In genomic region chr19:40445945-40446784, GRCh38 we compare ENCODE assay signal across 9 cellular contexts. TPM values are rescaled to one million over a fixed set of nuclear protein-coding genes. Genes with fewer than 3 reads are reported as not detected.
DNase-seq lines count a peak whose midpoint lies in the region; ATAC-seq and TF ChIP-seq lines count a peak whose summit lies in the region.
"Had no signal": no experiment of that assay in that cellular context is flagged by ENCODE, and none has a peak within 500 bp of the region (broad histone marks: within the 10 kb centered on the region; RNA-seq: fewer than 3 reads in every experiment).

No MANE protein-coding gene starts in this region.

- CTCF ChIA-PET in activated CD4-positive, alpha-beta memory T cell treated with anti-CD3 and anti-CD28 coated beads, Interleukin-2, amount 10 ng/mL, durations not matched to agents 7 days and 5 days (lab: Charles Lee) = no interaction called here
- CTCF ChIA-PET in activated CD4-positive, alpha-beta memory T cell treated with anti-CD3 and anti-CD28 coated beads for 36 hours (lab: Charles Lee) = interaction anchor here (1.5 kb wide), 1 partner anchor 25 kb away, joined by 4 read pairs; no protein-coding TSS in a partner anchor
- CTCF ChIA-PET in RWPE1 (lab: Yijun Ruan, JAX) = interaction anchor here (0.5 to 0.6 kb wide), 2 partner anchors 39 to 174 kb away, joined by 3 read pairs; no protein-coding TSS in a partner anchor

- no peak for ATAC-seq in stimulated activated memory B cell treated with anti-CD40 and anti-IgM and Interleukin-4, amounts not matched to agents 10 μg/mL and 1 μg/mL and 100 μg/mL, for 72 hours
- ATAC-seq in lower lobe of right lung = no peak

- DNase-seq in activated CD4-positive, alpha-beta memory T cell treated with anti-CD3 and anti-CD28 coated beads, Interleukin-2, amount 10 ng/mL, durations not matched to agents 7 days and 5 days = no peak
- no peak for DNase-seq in activated CD4-positive, alpha-beta memory T cell treated with anti-CD3 and anti-CD28 coated beads for 36 hours
- DNase-seq in RWPE1 (ENCODE audit: low spot score) = peak; percentile 54
- DNase-seq in hepatocyte (ENCODE audit: low spot score) = peak; percentile 87
- DNase-seq in lower lobe of right lung = no peak
- DNase-seq in dedifferentiated amniotic fluid mesenchymal stem cell (ENCODE audit: extremely low spot score) = no peak
- no peak for DNase-seq in activated CD8-positive, alpha-beta memory T cell treated with anti-CD3 and anti-CD28 coated beads, Interleukin-2, amount 50 U/mL, for 4 hours

- H3K9me3 Mint-ChIP-seq in activated CD4-positive, alpha-beta memory T cell treated with anti-CD3 and anti-CD28 coated beads, Interleukin-2, amount 10 ng/mL, durations not matched to agents 7 days and 5 days = no peaks in the 10 kb centered on the region
- H3K9me3 Mint-ChIP-seq in activated CD4-positive, alpha-beta memory T cell treated with anti-CD3 and anti-CD28 coated beads for 36 hours = no peaks in the 10 kb centered on the region
- no peaks in the 10 kb centered on the region for H3K9me3 Mint-ChIP-seq in stimulated activated memory B cell treated with anti-CD40 and anti-IgM and Interleukin-4, amounts not matched to agents 10 μg/mL and 1 μg/mL and 100 μg/mL, for 72 hours

- no peaks in the 10 kb centered on the region for H3K9me2 ChIP-seq in hepatocyte (replicated peaks; ENCODE audit: insufficient read depth)

- H2AFZ ChIP-seq in hepatocyte = no peak overlapping the region

- H3K27ac ChIP-seq in RWPE1 (peak overlapping the region; percentile 96), hepatocyte (peak overlapping the region; percentile 98), lower lobe of right lung (no peak overlapping the region)
- H3K27ac ChIP-seq: SK-N-MC had no signal

- H3K79me2 ChIP-seq in hepatocyte = peaks cover 22% of the 10 kb centered on the region

- intact Hi-C loops in activated CD4-positive, alpha-beta memory T cell treated with anti-CD3 and anti-CD28 coated beads for 36 hours (cut with micrococcal nuclease) = no loop called here
- intact Hi-C loops in lower lobe of right lung (cut with DNase I) = no loop called here

- H3K4me3 Mint-ChIP-seq in activated CD4-positive, alpha-beta memory T cell treated with anti-CD3 and anti-CD28 coated beads, Interleukin-2, amount 10 ng/mL, durations not matched to agents 7 days and 5 days = peak overlapping the region; percentile 44
- H3K4me3 Mint-ChIP-seq in activated CD4-positive, alpha-beta memory T cell treated with anti-CD3 and anti-CD28 coated beads for 36 hours = no peak overlapping the region
- peak overlapping the region; percentile 58 for H3K4me3 Mint-ChIP-seq in stimulated activated memory B cell treated with anti-CD40 and anti-IgM and Interleukin-4, amounts not matched to agents 10 μg/mL and 1 μg/mL and 100 μg/mL, for 72 hours

- H3K36me3 Mint-ChIP-seq in activated CD4-positive, alpha-beta memory T cell treated with anti-CD3 and anti-CD28 coated beads, Interleukin-2, amount 10 ng/mL, durations not matched to agents 7 days and 5 days (ENCODE audit: low read depth) = peaks cover 15% of the 10 kb centered on the region
- H3K36me3 Mint-ChIP-seq in activated CD4-positive, alpha-beta memory T cell treated with anti-CD3 and anti-CD28 coated beads for 36 hours = peaks cover 3% of the 10 kb centered on the region
- H3K36me3 Mint-ChIP-seq in stimulated activated memory B cell treated with anti-CD40 and anti-IgM and Interleukin-4, amounts not matched to agents 10 μg/mL and 1 μg/mL and 100 μg/mL, for 72 hours = peaks cover 17% of the 10 kb centered on the region

- POLR2A ChIA-PET in activated CD4-positive, alpha-beta memory T cell treated with anti-CD3 and anti-CD28 coated beads, Interleukin-2, amount 10 ng/mL, durations not matched to agents 7 days and 5 days (lab: Charles Lee) = interaction anchor here (1.0 kb wide), 1 partner anchor 19 kb away, joined by 5 read pairs; the partner anchor contains the start of gene BLVRB
- POLR2A ChIA-PET in activated CD4-positive, alpha-beta memory T cell treated with anti-CD3 and anti-CD28 coated beads for 36 hours (lab: Charles Lee) = no interaction called here
- POLR2A ChIA-PET in RWPE1 (lab: Yijun Ruan, JAX; ENCODE audit: low non-redundant PET) = no interaction called here

- H3K27ac Mint-ChIP-seq in activated CD4-positive, alpha-beta memory T cell treated with anti-CD3 and anti-CD28 coated beads, Interleukin-2, amount 10 ng/mL, durations not matched to agents 7 days and 5 days = no peak overlapping the region
- no peak overlapping the region for H3K27ac Mint-ChIP-seq in activated CD4-positive, alpha-beta memory T cell treated with anti-CD3 and anti-CD28 coated beads for 36 hours
- H3K27ac Mint-ChIP-seq in stimulated activated memory B cell treated with anti-CD40 and anti-IgM and Interleukin-4, amounts not matched to agents 10 μg/mL and 1 μg/mL and 100 μg/mL, for 72 hours = no peak overlapping the region

- peaks cover 19% of the 10 kb centered on the region for H3K4me1 Mint-ChIP-seq in activated CD4-positive, alpha-beta memory T cell treated with anti-CD3 and anti-CD28 coated beads, Interleukin-2, amount 10 ng/mL, durations not matched to agents 7 days and 5 days
- peaks cover 14% of the 10 kb centered on the region for H3K4me1 Mint-ChIP-seq in activated CD4-positive, alpha-beta memory T cell treated with anti-CD3 and anti-CD28 coated beads for 36 hours (ENCODE audit: low read depth)
- H3K4me1 Mint-ChIP-seq in stimulated activated memory B cell treated with anti-CD40 and anti-IgM and Interleukin-4, amounts not matched to agents 10 μg/mL and 1 μg/mL and 100 μg/mL, for 72 hours = peaks cover 20% of the 10 kb centered on the region

- H3K4me1 ChIP-seq in hepatocyte (ENCODE audit: insufficient read depth) (peaks cover 23% of the 10 kb centered on the region), lower lobe of right lung (peaks cover 21% of the 10 kb centered on the region)

- H3K27me3 ChIP-seq in hepatocyte (no peaks in the 10 kb centered on the region), lower lobe of right lung (ENCODE audit: low read depth) (no peaks in the 10 kb centered on the region)

- H4K20me1 ChIP-seq in hepatocyte (ENCODE audit: insufficient read depth, poor library complexity, severe bottlenecking) = peaks cover 17% of the 10 kb centered on the region

- peak overlapping the region; percentile 79 for H3K4me2 ChIP-seq in hepatocyte

- H3K36me3 ChIP-seq in hepatocyte (replicated peaks; ENCODE audit: insufficient read depth, low read depth) (no peaks in the 10 kb centered on the region), lower lobe of right lung (peaks cover 51% of the 10 kb centered on the region)

- 64% methylated on average over 12 of the region's 12 CpGs for WGBS in hepatocyte (ENCODE audit: low lambda C conversion rate, missing lambda C conversion rate)

- H3K4me3 ChIP-seq in hepatocyte (no peak overlapping the region), lower lobe of right lung (no peak overlapping the region)
- H3K4me3 ChIP-seq: SK-N-MC had no signal

- no peaks in the 10 kb centered on the region for H3K9me3 ChIP-seq in hepatocyte (ENCODE audit: low read depth)
- no peaks in the 10 kb centered on the region for H3K9me3 ChIP-seq in lower lobe of right lung

- no peaks in the 10 kb centered on the region for H3K27me3 Mint-ChIP-seq in activated CD4-positive, alpha-beta memory T cell treated with anti-CD3 and anti-CD28 coated beads, Interleukin-2, amount 10 ng/mL, durations not matched to agents 7 days and 5 days
- H3K27me3 Mint-ChIP-seq in activated CD4-positive, alpha-beta memory T cell treated with anti-CD3 and anti-CD28 coated beads for 36 hours = no peaks in the 10 kb centered on the region
- H3K27me3 Mint-ChIP-seq in stimulated activated memory B cell treated with anti-CD40 and anti-IgM and Interleukin-4, amounts not matched to agents 10 μg/mL and 1 μg/mL and 100 μg/mL, for 72 hours = no peaks in the 10 kb centered on the region

- no peak for TF ChIP-seq CTCF in RWPE1 (conservative IDR thresholded peaks at IDR 0.05; ENCODE audit: low read depth)
- no peak for TF ChIP-seq CTCF in hepatocyte (IDR thresholded peaks at IDR 0.05; ENCODE audit: poor library complexity)
- TF ChIP-seq CTCF in lower lobe of right lung (IDR thresholded peaks at IDR 0.05) = no peak

RNA-seq across cellular contexts. Expression of gene SERTAD3, which starts 2.0 kb away (rescaled TPM):
- 10 to 100 TPM; 18.0 to 20.3 TPM for total RNA-seq in activated CD4-positive, alpha-beta memory T cell treated with anti-CD3 and anti-CD28 coated beads, Interleukin-2, amount 10 ng/mL, durations not matched to agents 7 days and 5 days
- 10 to 100 TPM; 12.1 to 13.1 TPM for total RNA-seq in activated CD4-positive, alpha-beta memory T cell treated with anti-CD3 and anti-CD28 coated beads for 36 hours
- 36.4 and 40.4 TPM in 2 replicates for total RNA-seq in hepatocyte
- 62.2 and 64.0 TPM in 2 replicates for polyA plus RNA-seq in hepatocyte
- 30.7 TPM for total RNA-seq in lower lobe of right lung

RNA-seq across cellular contexts. Expression of gene BLVRB, which starts 19.4 kb away (rescaled TPM):
- 10 to 100 TPM; 20.1 to 20.5 TPM for total RNA-seq in activated CD4-positive, alpha-beta memory T cell treated with anti-CD3 and anti-CD28 coated beads, Interleukin-2, amount 10 ng/mL, durations not matched to agents 7 days and 5 days
- 10 to 100 TPM; 34.6 to 37.6 TPM for total RNA-seq in activated CD4-positive, alpha-beta memory T cell treated with anti-CD3 and anti-CD28 coated beads for 36 hours
- total RNA-seq in hepatocyte (114 and 116 TPM in 2 replicates), lower lobe of right lung (123 TPM)
- polyA plus RNA-seq in hepatocyte = 146 and 157 TPM in 2 replicates

RNA-seq across cellular contexts. Expression of gene SERTAD1, which starts 20.4 kb away (rescaled TPM):
- total RNA-seq in activated CD4-positive, alpha-beta memory T cell treated with anti-CD3 and anti-CD28 coated beads, Interleukin-2, amount 10 ng/mL, durations not matched to agents 7 days and 5 days = 10 to 100 TPM; 10.6 to 10.7 TPM
- total RNA-seq in activated CD4-positive, alpha-beta memory T cell treated with anti-CD3 and anti-CD28 coated beads for 36 hours = 10 to 100 TPM; 11.5 to 12.6 TPM
- total RNA-seq in hepatocyte (14.4 and 17.1 TPM in 2 replicates), lower lobe of right lung (17.6 TPM)
- polyA plus RNA-seq in hepatocyte = 17.9 and 23.6 TPM in 2 replicates

RNA-seq across cellular contexts. Expression of gene SPTBN4, which starts 20.6 kb away (rescaled TPM):
- total RNA-seq in activated CD4-positive, alpha-beta memory T cell treated with anti-CD3 and anti-CD28 coated beads, Interleukin-2, amount 10 ng/mL, durations not matched to agents 7 days and 5 days = 1 to 10 TPM in 1 of 2 experiments, under 1 TPM in 1; 0.60 to 1.3 TPM
- 1 to 10 TPM in 1 of 2 experiments, under 1 TPM in 1; 0.53 to 1.2 TPM for total RNA-seq in activated CD4-positive, alpha-beta memory T cell treated with anti-CD3 and anti-CD28 coated beads for 36 hours
- total RNA-seq in hepatocyte = 0.28 and 0.67 TPM in 2 replicates
- polyA plus RNA-seq in hepatocyte = 0.66 and 1.3 TPM in 2 replicates
- 0.53 TPM for total RNA-seq in lower lobe of right lung

RNA-seq across cellular contexts. Expression of gene PRX, which starts 33.0 kb away (rescaled TPM):
- total RNA-seq in activated CD4-positive, alpha-beta memory T cell treated with anti-CD3 and anti-CD28 coated beads, Interleukin-2, amount 10 ng/mL, durations not matched to agents 7 days and 5 days = 1 to 10 TPM; 1.1 to 1.5 TPM
- 1 to 10 TPM; 1.2 to 1.7 TPM for total RNA-seq in activated CD4-positive, alpha-beta memory T cell treated with anti-CD3 and anti-CD28 coated beads for 36 hours
- 1.9 and 2.0 TPM in 2 replicates for total RNA-seq in hepatocyte
- polyA plus RNA-seq in hepatocyte = 0.80 and 1.4 TPM in 2 replicates
- 51.5 TPM for total RNA-seq in lower lobe of right lung

Comparison
In these comparisons a context has a peak if more than half of its experiments do, and no peak if none do; other contexts are left out.
1. DNase-seq: peak in RWPE1 (single experiment) and hepatocyte (single experiment); none in activated CD4-positive, alpha-beta memory T cell treated with anti-CD3 and anti-CD28 coated beads, Interleukin-2, amount 10 ng/mL, durations not matched to agents 7 days and 5 days (single experiment), activated CD4-positive, alpha-beta memory T cell treated with anti-CD3 and anti-CD28 coated beads for 36 hours (single experiment), lower lobe of right lung (single experiment), dedifferentiated amniotic fluid mesenchymal stem cell (single experiment) and activated CD8-positive, alpha-beta memory T cell treated with anti-CD3 and anti-CD28 coated beads, Interleukin-2, amount 50 U/mL, for 4 hours (single experiment).